Comparison of ENCODE assay signal across 2 cellular contexts in the genomic region with DNA sequence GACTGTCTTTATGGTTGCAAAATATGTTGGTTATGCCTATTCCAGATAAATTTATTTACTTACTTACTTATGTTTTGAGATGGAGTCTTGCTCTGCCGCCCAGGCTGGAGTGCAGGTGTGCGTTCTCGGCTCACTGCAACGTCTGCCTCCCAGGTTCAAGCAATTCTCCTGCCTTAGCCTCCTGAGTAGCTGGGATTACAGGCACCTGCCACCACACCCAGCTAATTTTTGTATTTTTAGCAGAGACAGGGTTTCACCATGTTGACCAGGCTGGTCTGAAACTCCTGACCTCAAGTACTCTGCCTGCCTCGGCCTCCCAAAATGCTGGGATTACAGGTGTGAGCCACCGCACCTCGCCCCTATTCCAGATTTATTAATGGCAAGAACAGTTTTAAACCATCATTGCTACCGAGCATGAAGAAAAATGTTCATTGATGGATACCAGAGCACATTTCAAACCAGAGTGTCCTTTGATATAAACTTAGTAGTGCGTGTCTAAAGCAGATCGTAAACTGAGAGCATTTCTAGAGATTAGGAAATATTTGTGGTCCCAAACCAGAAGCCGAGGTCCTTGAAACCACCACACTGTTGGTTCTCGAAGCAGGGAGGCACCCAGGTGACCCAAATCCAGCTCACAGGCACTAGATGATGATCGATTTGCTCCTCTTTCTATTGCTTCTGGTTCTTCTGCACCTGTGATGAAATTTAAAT.
TF ChIP-seq lines count a peak whose summit lies in the region.

No MANE protein-coding gene starts in this region.

TF ChIP-seq in A549, 52 proteins besides CTCF, POLR2A, EP300 and RAD21 (continued from another document):
- TF ChIP-seq, protein P1, sequence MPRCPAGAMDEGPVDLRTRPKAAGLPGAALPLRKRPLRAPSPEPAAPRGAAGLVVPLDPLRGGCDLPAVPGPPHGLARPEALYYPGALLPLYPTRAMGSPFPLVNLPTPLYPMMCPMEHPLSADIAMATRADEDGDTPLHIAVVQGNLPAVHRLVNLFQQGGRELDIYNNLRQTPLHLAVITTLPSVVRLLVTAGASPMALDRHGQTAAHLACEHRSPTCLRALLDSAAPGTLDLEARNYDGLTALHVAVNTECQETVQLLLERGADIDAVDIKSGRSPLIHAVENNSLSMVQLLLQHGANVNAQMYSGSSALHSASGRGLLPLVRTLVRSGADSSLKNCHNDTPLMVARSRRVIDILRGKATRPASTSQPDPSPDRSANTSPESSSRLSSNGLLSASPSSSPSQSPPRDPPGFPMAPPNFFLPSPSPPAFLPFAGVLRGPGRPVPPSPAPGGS (IDR thresholded peaks at IDR 0.05) = no peak
- no peak for TF ChIP-seq ZNF302 (CRISPR knock-in tag; IDR thresholded peaks at IDR 0.05)
- no peak for TF ChIP-seq JUN (IDR thresholded peaks at IDR 0.05)
- no peak for TF ChIP-seq FOSL2 (IDR thresholded peaks at IDR 0.05)
- TF ChIP-seq FOSL2 (CRISPR knock-in tag; IDR thresholded peaks at IDR 0.05) = no peak
- TF ChIP-seq KDM1A (IDR thresholded peaks at IDR 0.05; ENCODE audit: low read depth) = no peak
- TF ChIP-seq REST (IDR thresholded peaks at IDR 0.05) = no peak
- TF ChIP-seq HOXB5 (CRISPR knock-in tag; IDR thresholded peaks at IDR 0.05) = no peak

TF ChIP-seq in IMR-90, 13 proteins besides CTCF, POLR2A, EP300 and RAD21 (continued from another document):
- TF ChIP-seq, protein P2, sequence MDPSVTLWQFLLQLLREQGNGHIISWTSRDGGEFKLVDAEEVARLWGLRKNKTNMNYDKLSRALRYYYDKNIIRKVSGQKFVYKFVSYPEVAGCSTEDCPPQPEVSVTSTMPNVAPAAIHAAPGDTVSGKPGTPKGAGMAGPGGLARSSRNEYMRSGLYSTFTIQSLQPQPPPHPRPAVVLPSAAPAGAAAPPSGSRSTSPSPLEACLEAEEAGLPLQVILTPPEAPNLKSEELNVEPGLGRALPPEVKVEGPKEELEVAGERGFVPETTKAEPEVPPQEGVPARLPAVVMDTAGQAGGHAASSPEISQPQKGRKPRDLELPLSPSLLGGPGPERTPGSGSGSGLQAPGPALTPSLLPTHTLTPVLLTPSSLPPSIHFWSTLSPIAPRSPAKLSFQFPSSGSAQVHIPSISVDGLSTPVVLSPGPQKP (IDR thresholded peaks at IDR 0.05; ENCODE audit: borderline replicate concordance, low read depth, low read length) = no peak
- TF ChIP-seq FOS (IDR thresholded peaks at IDR 0.05; ENCODE audit: low read depth, low read length) (no peak), MAZ (IDR thresholded peaks at IDR 0.05; ENCODE audit: borderline replicate concordance, low read depth, low read length) (no peak), RFX5 (IDR thresholded peaks at IDR 0.05; ENCODE audit: low read depth, low read length) (no peak), SMC3 (IDR thresholded peaks at IDR 0.05; ENCODE audit: low read depth, low read length) (no peak), NFE2L2 (IDR thresholded peaks at IDR 0.05; ENCODE audit: low read depth, low read length) (no peak), MXI1 (IDR thresholded peaks at IDR 0.05; ENCODE audit: borderline replicate concordance, low read depth, low read length) (no peak), RCOR1 (IDR thresholded peaks at IDR 0.05; ENCODE audit: insufficient replicate concordance, low read length) (no peak), CEBPB (IDR thresholded peaks at IDR 0.05; ENCODE audit: low read depth, low read length) (no peak), BHLHE40 (IDR thresholded peaks at IDR 0.05; ENCODE audit: low read depth, low read length) (no peak), MAFK (IDR thresholded peaks at IDR 0.05; ENCODE audit: low read depth, low read length) (no peak)
